In the genomic region with DNA sequence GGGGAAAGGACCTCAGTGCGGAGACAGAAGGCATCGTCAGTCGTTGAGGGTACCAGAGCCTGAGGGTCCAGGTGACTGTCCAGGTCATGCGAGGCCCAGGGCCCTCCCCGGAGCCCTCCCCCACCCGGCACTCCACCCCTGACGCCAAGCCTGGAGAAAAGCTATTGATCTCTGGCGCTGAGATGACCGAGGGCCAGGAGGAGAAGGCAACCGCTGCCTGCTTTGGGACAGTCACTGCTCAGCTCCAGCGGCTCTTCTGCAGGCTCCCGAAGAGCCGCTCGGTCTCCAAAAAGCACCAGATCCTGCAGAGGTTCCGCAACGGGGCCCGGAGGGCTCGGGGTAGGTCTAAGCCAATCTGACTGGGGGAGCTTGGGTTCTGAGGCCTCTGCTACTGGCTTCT, we compare ENCODE assay signal across 29 cellular contexts.
"Had no signal": no experiment of that assay in that cellular context is flagged by ENCODE, and none has a peak within 500 bp of the region (broad histone marks: within the 10 kb centered on the region; RNA-seq: fewer than 3 reads in every experiment).

No MANE protein-coding gene starts in this region.

- H3K27me3 ChIP-seq: brain microvascular endothelial cell, SJSA1 had no signal

- H3K9me3 Mint-ChIP-seq: activated B cell treated with CpG ODN at 0.5 μM for 24 hours; activated CD4-positive, alpha-beta memory T cell treated with anti-CD3 and anti-CD28 coated beads for 36 hours; activated CD4-positive, alpha-beta T cell treated with anti-CD3 and anti-CD28 coated beads, Interleukin-2, amount 10 ng/mL, durations not matched to agents 7 days and 5 days; activated naive CD4-positive, alpha-beta T cell treated with anti-CD3 and anti-CD28 coated beads, Interleukin-2, amount 50 U/mL, for 72 hours; activated naive CD8-positive, alpha-beta T cell treated with anti-CD3 and anti-CD28 coated beads, Interleukin-2, amount 50 U/mL, for 24 hours; activated T-cell treated with anti-CD3 and anti-CD28 coated beads, Interleukin-2, amount 50 U/mL, for 4 hours; T-helper 1 cell treated with Interleukin-12 subunit alpha and Interleukin-12 subunit beta and Interleukin-4 antibody, amounts not matched to agents 30 μg/mL and 1 μg/mL, for 36 hours had no signal

- H3K4me3 Mint-ChIP-seq: activated B cell treated with CpG ODN at 0.5 μM for 24 hours; activated CD4-positive, alpha-beta memory T cell treated with anti-CD3 and anti-CD28 coated beads for 36 hours; activated CD4-positive, alpha-beta T cell treated with anti-CD3 and anti-CD28 coated beads, Interleukin-2, amount 10 ng/mL, durations not matched to agents 7 days and 5 days; activated naive CD8-positive, alpha-beta T cell treated with anti-CD3 and anti-CD28 coated beads, Interleukin-2, amount 50 U/mL, for 24 hours; activated T-cell treated with anti-CD3 and anti-CD28 coated beads, Interleukin-2, amount 50 U/mL, for 4 hours; T-helper 1 cell treated with Interleukin-12 subunit alpha and Interleukin-12 subunit beta and Interleukin-4 antibody, amounts not matched to agents 30 μg/mL and 1 μg/mL, for 36 hours had no signal

- H3K36me3 Mint-ChIP-seq: activated CD4-positive, alpha-beta memory T cell treated with anti-CD3 and anti-CD28 coated beads for 36 hours; activated naive CD4-positive, alpha-beta T cell treated with anti-CD3 and anti-CD28 coated beads, Interleukin-2, amount 50 U/mL, for 72 hours had no signal

- H3K4me2 ChIP-seq: KMS-11 had no signal

- H3K27ac Mint-ChIP-seq: activated B cell treated with CpG ODN at 0.5 μM for 24 hours; activated CD4-positive, alpha-beta memory T cell treated with anti-CD3 and anti-CD28 coated beads for 36 hours; activated CD4-positive, alpha-beta T cell treated with anti-CD3 and anti-CD28 coated beads, Interleukin-2, amount 10 ng/mL, durations not matched to agents 7 days and 5 days; activated naive CD4-positive, alpha-beta T cell treated with anti-CD3 and anti-CD28 coated beads, Interleukin-2, amount 50 U/mL, for 72 hours; activated naive CD8-positive, alpha-beta T cell treated with anti-CD3 and anti-CD28 coated beads, Interleukin-2, amount 50 U/mL, for 24 hours; T-helper 1 cell treated with Interleukin-12 subunit alpha and Interleukin-12 subunit beta and Interleukin-4 antibody, amounts not matched to agents 30 μg/mL and 1 μg/mL, for 36 hours had no signal

- DNase-seq: activated B cell treated with CpG ODN at 0.5 μM for 24 hours; activated CD4-positive, alpha-beta memory T cell treated with anti-CD3 and anti-CD28 coated beads for 36 hours; activated CD4-positive, alpha-beta T cell treated with anti-CD3 and anti-CD28 coated beads for 1 hour; activated CD4-positive, alpha-beta T cell treated with anti-CD3 and anti-CD28 coated beads, Interleukin-2, amount 10 ng/mL, durations not matched to agents 7 days and 5 days; activated CD8-positive, alpha-beta memory T cell treated with anti-CD3 and anti-CD28 coated beads for 24 hours; activated effector memory CD4-positive, alpha-beta T cell treated with anti-CD3 and anti-CD28 coated beads, Interleukin-2, amount 50 U/mL, for 16 hours; activated naive CD4-positive, alpha-beta T cell treated with Interleukin-2 at 50 U/mL for 16 hours; activated naive CD8-positive, alpha-beta T cell treated with anti-CD3 and anti-CD28 coated beads, Interleukin-2, amount 50 U/mL, for 24 hours; activated T-cell treated with anti-CD3 and anti-CD28 coated beads, Interleukin-2, amount 50 U/mL, for 4 hours; amniotic stem cell; brain microvascular endothelial cell; NCI-H1092; NCI-H1417; NCI-H2029; NCI-H2107; NCI-H226; NCI-H510A; NCI-H526 treated with DMSO at 0.1 percent for 48 hours; NK-92 treated with Interleukin-12 subunit alpha and Interleukin-12 subunit beta, amount 100 ng/mL, for 24 hours; OCI-M1; Right ventricle myocardium superior; RPMI8226; SW 1271 had no signal

- H3K9me3 ChIP-seq: SJSA1 had no signal

- H3K27me3 Mint-ChIP-seq: activated B cell treated with CpG ODN at 0.5 μM for 24 hours; activated CD4-positive, alpha-beta memory T cell treated with anti-CD3 and anti-CD28 coated beads for 36 hours; activated naive CD8-positive, alpha-beta T cell treated with anti-CD3 and anti-CD28 coated beads, Interleukin-2, amount 50 U/mL, for 24 hours had no signal

- H3K27ac ChIP-seq: brain microvascular endothelial cell, KMS-11, SJSA1 had no signal

- H3K9ac ChIP-seq: KMS-11 had no signal

- H3K4me3 ChIP-seq: SJSA1 had no signal

- H3K36me3 ChIP-seq: brain microvascular endothelial cell, SJSA1 had no signal

- ATAC-seq: activated naive CD4-positive, alpha-beta T cell treated with anti-CD3 and anti-CD28 coated beads, Interleukin-2, amount 50 U/mL, for 72 hours; activated naive CD8-positive, alpha-beta T cell treated with anti-CD3 and anti-CD28 coated beads, Interleukin-2, amount 50 U/mL, for 24 hours; activated T-cell treated with anti-CD3 and anti-CD28 coated beads, Interleukin-2, amount 50 U/mL, for 4 hours; Panc1; SK-N-SH treated with all-trans-retinoic acid at 6 μM for 48 hours had no signal
